ENCODE assay signal across 10 cellular contexts in the genomic region with DNA sequence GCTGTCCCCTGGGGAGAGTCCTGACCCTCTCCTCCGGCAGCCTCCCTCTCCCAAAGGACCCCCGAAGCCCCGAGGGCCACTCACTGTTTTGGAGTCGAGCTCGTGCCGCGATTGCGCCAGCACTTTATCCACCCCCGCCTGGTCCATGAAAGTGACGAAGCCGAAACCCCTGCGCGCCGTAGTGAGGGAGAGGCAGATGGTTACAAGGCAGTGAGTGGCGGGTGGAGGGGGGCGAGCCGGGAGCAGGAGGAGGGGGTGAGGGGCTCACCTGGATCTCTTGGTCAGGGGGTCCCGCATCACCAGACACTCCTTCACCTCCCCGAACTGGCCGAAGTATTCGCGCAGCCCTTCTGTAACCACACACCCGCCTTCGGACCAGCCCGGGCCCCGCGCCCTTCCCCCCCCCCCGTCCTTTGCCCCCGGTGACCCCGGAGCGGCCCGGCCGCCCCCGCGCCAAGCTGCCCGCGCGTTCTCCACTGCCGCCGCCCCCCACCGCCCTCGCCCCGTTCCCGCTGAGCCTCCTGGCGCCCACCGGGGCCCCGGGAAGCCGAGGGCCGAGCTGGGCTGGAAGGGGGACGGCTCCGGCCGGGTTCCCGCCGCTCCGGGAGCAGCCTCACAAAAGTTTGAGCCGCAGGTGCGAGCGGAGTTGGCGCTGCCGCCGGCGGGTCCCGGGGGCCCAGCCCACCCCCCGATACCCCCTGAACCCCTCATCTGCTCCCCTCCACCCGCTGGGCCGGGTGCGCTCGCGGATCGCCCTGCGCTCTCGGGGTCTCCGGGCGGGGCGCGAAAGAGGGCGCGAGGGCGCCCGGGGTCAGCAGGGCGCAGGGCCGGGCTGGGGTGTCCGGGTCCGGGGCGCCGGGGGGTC. TPM values are rescaled to one million over a fixed set of nuclear protein-coding genes. Genes with fewer than 3 reads are reported as not detected.
DNase-seq lines count a peak whose midpoint lies in the region; ATAC-seq and TF ChIP-seq lines count a peak whose summit lies in the region.
"Had no signal": no experiment of that assay in that cellular context is flagged by ENCODE, and none has a peak within 500 bp of the region (broad histone marks: within the 10 kb centered on the region; RNA-seq: fewer than 3 reads in every experiment).

No MANE protein-coding gene starts in this region.

- H4K20me1 ChIP-seq in neural cell (ENCODE audit: insufficient read depth) = no peaks in the 10 kb centered on the region

- no peaks in the 10 kb centered on the region for H3K9me2 ChIP-seq in neural cell (ENCODE audit: insufficient read depth, low read length)

- no peak for TF ChIP-seq EP300 in neural cell (conservative IDR thresholded peaks at IDR 0.05; ENCODE audit: poor library complexity, severe bottlenecking)

- H3F3A ChIP-seq in neural cell (ENCODE audit: insufficient read depth, low read length, poor library complexity, severe bottlenecking) = peaks cover 7% of the 10 kb centered on the region

- H3K4me3 ChIP-seq in dorsolateral prefrontal cortex = peak overlapping the region; percentile 25 to 77 (median 64)
- H3K4me3 ChIP-seq in neural cell (ENCODE audit: low read length) = peak overlapping the region; percentile 80
- peak overlapping the region; percentile 26 to 57 for H3K4me3 ChIP-seq in uterus
- H3K4me3 ChIP-seq: SJSA1 had no signal

- H3K36me3 ChIP-seq in neural cell (ENCODE audit: insufficient read depth, low read length) (no peaks in the 10 kb centered on the region), uterus (no peaks in the 10 kb centered on the region)
- H3K36me3 ChIP-seq: SJSA1 had no signal

- H3K4me1 ChIP-seq in uterus = peaks cover 0 to 13% of the 10 kb centered on the region in 2 donors

- H3K27me3 ChIP-seq in dorsolateral prefrontal cortex (peaks cover 0 to 35% (median 4%) of the 10 kb centered on the region in 45 donors), neural cell (ENCODE audit: insufficient read depth, low read depth, low read length) (no peaks in the 10 kb centered on the region), uterus (peaks cover 0 to 3% of the 10 kb centered on the region in 2 donors)

- no peak for TF ChIP-seq RAD21 in neural cell (conservative IDR thresholded peaks at IDR 0.05)

- peak; percentile 71 for DNase-seq in activated effector memory CD4-positive, alpha-beta T cell treated with anti-CD3 and anti-CD28 coated beads, Interleukin-2, amount 50 U/mL, for 16 hours
- no peak for DNase-seq in activated effector memory CD4-positive, alpha-beta T cell treated with Interleukin-2 at 50 U/mL for 16 hours
- DNase-seq in dorsolateral prefrontal cortex (peak in 2 of 10 donors; percentile 52 to 58), uterus (peak; percentile 41 to 47), NCI-H345 (lab: John Stamatoyannopoulos, UW) (no peak)
- DNase-seq: left cardiac atrium had no signal

- peak overlapping the region; percentile 99 for H3K4me2 ChIP-seq in neural cell (ENCODE audit: low read length)

- TF ChIP-seq POLR2A in uterus (IDR thresholded peaks at IDR 0.05) = no peak

- intact Hi-C loops in dorsolateral prefrontal cortex (cut with DNase I) (no loop called here), uterus (cut with DNase I; ENCODE audit: low total_unique reads) (no loop called here)

- H3K9me3 ChIP-seq in neural cell (ENCODE audit: low read length) = no peaks in the 10 kb centered on the region
- H3K9me3 ChIP-seq in uterus = no peaks in the 10 kb centered on the region
- H3K9me3 ChIP-seq: SJSA1 had no signal

- no peak for TF ChIP-seq CTCF in dorsolateral prefrontal cortex (IDR thresholded peaks at IDR 0.05 in 54 of 56, conservative IDR thresholded peaks at IDR 0.05 in 2 of 56; ENCODE audit: low read depth in 1 of 56, partially characterized antibody in 56 of 56)
- no peak for TF ChIP-seq CTCF in neural cell (IDR thresholded peaks at IDR 0.05; ENCODE audit: poor library complexity, severe bottlenecking)
- TF ChIP-seq CTCF in uterus (IDR thresholded peaks at IDR 0.05) = no peak

- H2AFZ ChIP-seq in neural cell (ENCODE audit: low read depth, low read length) = no peak overlapping the region

- ATAC-seq in HG03457 (IDR thresholded peaks at IDR 0.05; ENCODE audit: unreplicated experiment) = no peak
- no peak for ATAC-seq in HG03196 (IDR thresholded peaks at IDR 0.05; ENCODE audit: unreplicated experiment)

- peak overlapping the region; percentile 91 for H3K9ac ChIP-seq in neural cell (ENCODE audit: low read length)

- H3K27ac ChIP-seq in dorsolateral prefrontal cortex (peak overlapping the region in 39 of 59 donors; percentile 12 to 77 (median 52)), neural cell (ENCODE audit: low read length) (peak overlapping the region; percentile 77), uterus (peak overlapping the region; percentile 37 to 66)
- H3K27ac ChIP-seq: SJSA1 had no signal

- H3K79me2 ChIP-seq in neural cell (replicated peaks; ENCODE audit: insufficient read depth, low read length) = peaks cover 53% of the 10 kb centered on the region

TF ChIP-seq in neural cell, 6 proteins besides CTCF, POLR2A, EP300 and RAD21:
- no peak for TF ChIP-seq SMC3 (conservative IDR thresholded peaks at IDR 0.05; ENCODE audit: poor library complexity)
- no peak for TF ChIP-seq TAF1 (IDR thresholded peaks at IDR 0.05; ENCODE audit: low read depth)
- TF ChIP-seq MXI1 (conservative IDR thresholded peaks at IDR 0.05; ENCODE audit: poor library complexity, severe bottlenecking) = peak; percentile 40
- TF ChIP-seq POLR2AphosphoS5 (IDR thresholded peaks at IDR 0.05) = peak; percentile 43
- TF ChIP-seq, protein P1, sequence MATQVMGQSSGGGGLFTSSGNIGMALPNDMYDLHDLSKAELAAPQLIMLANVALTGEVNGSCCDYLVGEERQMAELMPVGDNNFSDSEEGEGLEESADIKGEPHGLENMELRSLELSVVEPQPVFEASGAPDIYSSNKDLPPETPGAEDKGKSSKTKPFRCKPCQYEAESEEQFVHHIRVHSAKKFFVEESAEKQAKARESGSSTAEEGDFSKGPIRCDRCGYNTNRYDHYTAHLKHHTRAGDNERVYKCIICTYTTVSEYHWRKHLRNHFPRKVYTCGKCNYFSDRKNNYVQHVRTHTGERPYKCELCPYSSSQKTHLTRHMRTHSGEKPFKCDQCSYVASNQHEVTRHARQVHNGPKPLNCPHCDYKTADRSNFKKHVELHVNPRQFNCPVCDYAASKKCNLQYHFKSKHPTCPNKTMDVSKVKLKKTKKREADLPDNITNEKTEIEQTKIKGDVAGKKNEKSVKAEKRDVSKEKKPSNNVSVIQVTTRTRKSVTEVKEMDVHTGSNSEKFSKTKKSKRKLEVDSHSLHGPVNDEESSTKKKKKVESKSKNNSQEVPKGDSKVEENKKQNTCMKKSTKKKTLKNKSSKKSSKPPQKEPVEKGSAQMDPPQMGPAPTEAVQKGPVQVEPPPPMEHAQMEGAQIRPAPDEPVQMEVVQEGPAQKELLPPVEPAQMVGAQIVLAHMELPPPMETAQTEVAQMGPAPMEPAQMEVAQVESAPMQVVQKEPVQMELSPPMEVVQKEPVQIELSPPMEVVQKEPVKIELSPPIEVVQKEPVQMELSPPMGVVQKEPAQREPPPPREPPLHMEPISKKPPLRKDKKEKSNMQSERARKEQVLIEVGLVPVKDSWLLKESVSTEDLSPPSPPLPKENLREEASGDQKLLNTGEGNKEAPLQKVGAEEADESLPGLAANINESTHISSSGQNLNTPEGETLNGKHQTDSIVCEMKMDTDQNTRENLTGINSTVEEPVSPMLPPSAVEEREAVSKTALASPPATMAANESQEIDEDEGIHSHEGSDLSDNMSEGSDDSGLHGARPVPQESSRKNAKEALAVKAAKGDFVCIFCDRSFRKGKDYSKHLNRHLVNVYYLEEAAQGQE (IDR thresholded peaks at IDR 0.05; ENCODE audit: borderline replicate concordance) = no peak
- TF ChIP-seq EZH2 (IDR thresholded peaks at IDR 0.05; ENCODE audit: borderline replicate concordance, insufficient read depth, low read length, poor library complexity, severe bottlenecking) = no peak

RNA-seq across cellular contexts. Expression of a gene that starts 0.8 kb away (rescaled TPM):
- total RNA-seq in dorsolateral prefrontal cortex (10 to 100 TPM in 111 of 120 experiments, 1 to 10 TPM in 9; 4.5 to 44.7 (median 15.4) TPM), uterus (10 to 100 TPM in 1 of 4 donors, 1 to 10 TPM in 1, under 1 TPM in 1, not detected in 1; 0.29 to 12.0 (median 2.9) TPM)
- polyA plus RNA-seq in neural cell = 7.5 and 9.2 TPM in 2 replicates
- 17.6 and 19.7 TPM in 2 replicates for polyA minus RNA-seq in neural cell
- total RNA-seq: SJSA1 had no signal

RNA-seq across cellular contexts. Expression of a gene that starts 40.6 kb away (rescaled TPM):
- total RNA-seq in dorsolateral prefrontal cortex (1 to 10 TPM in 2 of 120 experiments, not detected in 118; 1.3 to 1.9 TPM), uterus (not detected)
- not detected in 2 replicates for polyA plus RNA-seq in neural cell
- polyA minus RNA-seq in neural cell = not detected in 2 replicates
- total RNA-seq: left cardiac atrium, SJSA1 had no signal

Comparison
In these comparisons a context has a peak if more than half of its experiments do, and no peak if none do; other contexts are left out.
1. DNase-seq: peak in activated effector memory CD4-positive, alpha-beta T cell treated with anti-CD3 and anti-CD28 coated beads, Interleukin-2, amount 50 U/mL, for 16 hours (single experiment) and uterus (2 of 2); none in activated effector memory CD4-positive, alpha-beta T cell treated with Interleukin-2 at 50 U/mL for 16 hours (single experiment) and NCI-H345 (single experiment).
2. Peak in every context shown above with its lines, with median percentiles within 50 percentile points of each other: H3K27ac ChIP-seq and H3K4me3 ChIP-seq.